Comparison of ENCODE assay signal across 25 cellular contexts in genomic region chr7:47888371-47889265, GRCh38. TPM values are rescaled to one million over a fixed set of nuclear protein-coding genes. Genes with fewer than 3 reads are reported as not detected.
DNase-seq lines count a peak whose midpoint lies in the region; ATAC-seq, FAIRE-seq and TF ChIP-seq lines count a peak whose summit lies in the region.
"Had no signal": no experiment of that assay in that cellular context is flagged by ENCODE, and none has a peak within 500 bp of the region (broad histone marks: within the 10 kb centered on the region; RNA-seq: fewer than 3 reads in every experiment).

No MANE protein-coding gene starts in this region.

- peak; percentile 23 for DNase-seq in Ammon's horn (ENCODE audit: low spot score)
- no peak for DNase-seq in K562 (ENCODE audit: extremely low read depth in 1 of 4, low spot score in 3 of 4)
- peak; percentile 10 to 76 for DNase-seq in lower leg skin (ENCODE audit: low spot score in 2 of 2)
- DNase-seq in renal cortical epithelial cell (ENCODE audit: low read depth) = peak; percentile 4
- no peak for DNase-seq in breast epithelium (ENCODE audit: low spot score in 2 of 2)
- no peak for DNase-seq in dedifferentiated amniotic fluid mesenchymal stem cell (ENCODE audit: extremely low spot score)
- DNase-seq in OCI-M1 (lab: John Stamatoyannopoulos, UW) = no peak
- DNase-seq in smooth muscle cell (lab: John Stamatoyannopoulos, UW; ENCODE audit: unreplicated experiment) = no peak
- DNase-seq: 8988T; CD4-positive, CD25-positive, alpha-beta regulatory T cell; H9; KBM-7; NCI-H1105 treated with DMSO at 0.1 percent for 48 hours; NCI-H146; NCI-H2029 treated with DMSO at 0.1 percent for 48 hours; NCI-H446 treated with DMSO at 0.1 percent for 48 hours; NCI-H526; Peyer's patch; SIG-M5; SK-N-SH had no signal

- TF ChIP-seq POLR2A in K562 (conservative IDR thresholded peaks at IDR 0.05) (no peak), lower leg skin (IDR thresholded peaks at IDR 0.05) (no peak), breast epithelium (IDR thresholded peaks at IDR 0.05) (no peak)

- peaks cover 0 to 61% of the 10 kb centered on the region in 2 experiments; a peak in 2 of 5 replicates for H3K27me3 ChIP-seq in K562 (ENCODE audit: control insufficient read depth in 2 of 2, insufficient read depth in 2 of 2, low read length in 2 of 2)
- H3K27me3 ChIP-seq in breast epithelium = no peaks in the 10 kb centered on the region
- H3K27me3 ChIP-seq in smooth muscle cell (ENCODE audit: low read depth) = peaks cover 5% of the 10 kb centered on the region
- H3K27me3 ChIP-seq: BLaER1, Peyer's patch had no signal

- H3F3A ChIP-seq in smooth muscle cell (ENCODE audit: low read depth) = no peaks in the 10 kb centered on the region

- ATAC-seq in K562 = no peak
- ATAC-seq: GM23338 had no signal

- TF ChIP-seq RAD21 in K562 (CRISPR knock-in tag; conservative IDR thresholded peaks at IDR 0.05 in 1 of 2, IDR thresholded peaks at IDR 0.05 in 1 of 2) = no peak

- POLR2A ChIA-PET in K562 (lab: Yijun Ruan, JAX) = interaction anchor here (0.7 kb wide), 1 partner anchor 127 kb away, joined by 3 read pairs; no protein-coding TSS in a partner anchor

- H4K20me1 ChIP-seq in K562 (replicated peaks; ENCODE audit: control insufficient read depth, insufficient read depth, low read length) (no peaks in the 10 kb centered on the region; the same call in 1 of the 2 replicates), smooth muscle cell (ENCODE audit: low read depth) (no peaks in the 10 kb centered on the region)
- H4K20me1 ChIP-seq: BLaER1 had no signal

- TF ChIP-seq EP300 in K562 (IDR thresholded peaks at IDR 0.05; ENCODE audit: low read length) = no peak

- FAIRE-seq in K562 (lab: Jason Lieb, UNC) = no peak
- FAIRE-seq: GM18507 had no signal

- no peaks in the 10 kb centered on the region for H3K9me1 ChIP-seq in K562 (ENCODE audit: control insufficient read depth, insufficient read depth, low read length)

- H3K27ac ChIP-seq in K562 (ENCODE audit: extremely low read depth, low read depth, low read length) = no peak overlapping the region
- no peak overlapping the region for H3K27ac ChIP-seq in breast epithelium
- H3K27ac ChIP-seq in smooth muscle cell (ENCODE audit: low read depth) = no peak overlapping the region
- H3K27ac ChIP-seq: BLaER1, Peyer's patch had no signal

- no peaks in the 10 kb centered on the region for H3K9me3 ChIP-seq in K562 (replicated peaks; ENCODE audit: control insufficient read depth, insufficient read depth, low read depth, low read length)
- H3K9me3 ChIP-seq in breast epithelium = no peaks in the 10 kb centered on the region
- H3K9me3 ChIP-seq in smooth muscle cell (replicated peaks; ENCODE audit: low read depth) = no peaks in the 10 kb centered on the region
- H3K9me3 ChIP-seq: BLaER1, Peyer's patch, SK-N-SH had no signal

- H2AFZ ChIP-seq in K562 (ENCODE audit: low read depth, low read length) (no peak overlapping the region), smooth muscle cell (ENCODE audit: low read depth) (no peak overlapping the region)
- H2AFZ ChIP-seq: GM23338 had no signal

- H3K4me2 ChIP-seq in K562 (ENCODE audit: insufficient read depth, low read length) (no peak overlapping the region), smooth muscle cell (no peak overlapping the region)
- H3K4me2 ChIP-seq: BLaER1, GM23338, SK-N-SH had no signal

- H3K9ac ChIP-seq in K562 (ENCODE audit: insufficient read depth in 1 of 2, low read depth in 2 of 2, low read length in 2 of 2) (no peak overlapping the region), smooth muscle cell (ENCODE audit: low read depth) (no peak overlapping the region)
- H3K9ac ChIP-seq: BLaER1, SK-N-SH had no signal

- intact Hi-C loops in K562 (cut with micrococcal nuclease) = no loop called here
- intact Hi-C loops in lower leg skin (cut with DNase I; ENCODE audit: low total_unique reads) = no loop called here
- intact Hi-C loops in breast epithelium (cut with DNase I; ENCODE audit: low total_unique reads) = no loop called here

- no peaks in the 10 kb centered on the region for H3K4me1 ChIP-seq in K562 (replicated peaks in 1 of 2; ENCODE audit: control insufficient read depth in 2 of 2, insufficient read depth in 2 of 2, low read length in 2 of 2)
- H3K4me1 ChIP-seq in breast epithelium = no peaks in the 10 kb centered on the region
- H3K4me1 ChIP-seq in smooth muscle cell (ENCODE audit: low read depth) = no peaks in the 10 kb centered on the region
- H3K4me1 ChIP-seq: Peyer's patch had no signal

- H3K79me2 ChIP-seq in K562 (ENCODE audit: control insufficient read depth, insufficient read depth, low read length) = no peaks in the 10 kb centered on the region
- no peaks in the 10 kb centered on the region for H3K79me2 ChIP-seq in smooth muscle cell (ENCODE audit: low read depth)

- WGBS in K562 (ENCODE audit: insufficient coverage, low coverage, missing lambda C conversion rate) = 1% methylated on average over 16 of the region's 18 CpGs
- WGBS in lower leg skin, 2 donors = 78 to 80% methylated on average over 17 to 18 of the region's 18 CpGs
- 88% methylated on average over 16 of the region's 18 CpGs for WGBS in smooth muscle cell (ENCODE audit: low lambda C conversion rate)

- CTCF ChIA-PET in K562 (lab: Yijun Ruan, JAX; ENCODE audit: low intra/inter-chr PET ratio) = no interaction called here

- H3K4me3 ChIP-seq in K562 (no peak overlapping the region), lower leg skin (ENCODE audit: low read depth, poor library complexity, severe bottlenecking) (no peak overlapping the region), breast epithelium (no peak overlapping the region), smooth muscle cell (no peak overlapping the region)
- H3K4me3 ChIP-seq: BLaER1, GM23338, Peyer's patch had no signal

- no TSS peak for BruUV-seq in K562 (replicated peaks; lab: Mats Ljungman, UMichigan)

- TF ChIP-seq CTCF in K562 (IDR thresholded peaks at IDR 0.05 in 2 of 3, conservative IDR thresholded peaks at IDR 0.05 in 1 of 3; ENCODE audit: insufficient read depth in 2 of 3, low read depth in 1 of 3, low read length in 3 of 3) (no peak), lower leg skin (IDR thresholded peaks at IDR 0.05) (no peak), breast epithelium (IDR thresholded peaks at IDR 0.05) (no peak), smooth muscle cell (IDR thresholded peaks at IDR 0.05; ENCODE audit: borderline replicate concordance, insufficient read depth, poor library complexity, severe bottlenecking) (no peak)

- in situ Hi-C loops in K562 (cut with MboI) = no loop called here

- H3K36me3 ChIP-seq in K562 (ENCODE audit: control insufficient read depth, insufficient read depth, low read length) (no peaks in the 10 kb centered on the region), breast epithelium (no peaks in the 10 kb centered on the region), smooth muscle cell (ENCODE audit: low read depth) (no peaks in the 10 kb centered on the region)
- H3K36me3 ChIP-seq: BLaER1, Peyer's patch had no signal

TF ChIP-seq in K562, 482 proteins besides CTCF, POLR2A, EP300 and RAD21:
- TF ChIP-seq MAFK (IDR thresholded peaks at IDR 0.05; ENCODE audit: low read length) (peak; percentile 45; the same call in 1 of the 2 replicates), MAZ (CRISPR knock-in tag; conservative IDR thresholded peaks at IDR 0.05 in 1 of 2, IDR thresholded peaks at IDR 0.05 in 1 of 2) (no peak), MAFF (IDR thresholded peaks at IDR 0.05; ENCODE audit: low read length) (peak; percentile 21; the same call in 1 of the 2 replicates), C11orf30 (IDR thresholded peaks at IDR 0.05; ENCODE audit: low read depth) (peak; percentile 54; the same call in 1 of the 2 replicates), MAFG (tag; conservative IDR thresholded peaks at IDR 0.05) (peak; percentile 45; the same call in 1 of the 2 replicates), FOXA3 (CRISPR knock-in tag; conservative IDR thresholded peaks at IDR 0.05 in 1 of 2, IDR thresholded peaks at IDR 0.05 in 1 of 2) (no peak), POLR2AphosphoS5 (IDR thresholded peaks at IDR 0.05; ENCODE audit: control insufficient read depth, insufficient read depth, low read depth, low read length) (no peak), SAP30 (IDR thresholded peaks at IDR 0.05; ENCODE audit: borderline replicate concordance, insufficient read depth, low read depth, low read length, poor library complexity, severe bottlenecking) (no peak), ZNF316 (IDR thresholded peaks at IDR 0.05) (peak; percentile 74), STAT5B (CRISPR knock-in tag; IDR thresholded peaks at IDR 0.05) (no peak)

RNA-seq across cellular contexts. Expression of gene PKD1L1, which starts 59.6 kb away (rescaled TPM):
- total RNA-seq in K562 (2011; cell fraction: chromatin; rRNA removed; ENCODE audit: low replicate concordance) = 0.04 TPM in 1 of 2 replicates, not detected in the other
- total RNA-seq in K562 (2011; cell fraction: nucleolus; rRNA removed) = not detected in 2 replicates
- not detected in 2 replicates for total RNA-seq in K562 (2011; cell fraction: nucleoplasm; rRNA removed)
- not detected in 2 replicates for total RNA-seq in K562 (2014; rRNA removed)
- total RNA-seq in K562 (2014; rRNA removed; fragmentation: Illumina TruSeq; extraction: Trizol) = not detected in 2 replicates
- not detected in 2 replicates for total RNA-seq in K562 (2015; rRNA removed; fragmentation: Illumina TruSeq; extraction: Trizol)
- 0.02 TPM in 1 of 2 replicates, not detected in the other for total RNA-seq in K562 (2021)
- polyA plus RNA-seq in K562 (2011; rRNA removed) = 0.01 TPM in 1 of 2 replicates, not detected in the other
- not detected in 2 replicates for polyA plus RNA-seq in K562 (2011; cell fraction: cytosol; rRNA removed)
- polyA plus RNA-seq in K562 (2011; cell fraction: nucleus; rRNA removed) = 0.01 and 0.03 TPM in 2 replicates
- 0.03 TPM in 1 of 2 replicates, not detected in the other for polyA plus RNA-seq in K562 (2012)
- polyA plus RNA-seq in K562 (2014; fragmentation: Illumina TruSeq; extraction: Trizol) = 0.01 TPM in 1 of 2 replicates, not detected in the other
- not detected for polyA plus RNA-seq in K562 (2014; fragmentation: Nextera tagmentation; extraction: Ambion mirVana)
- 0.04 TPM in 1 of 2 replicates, not detected in the other for polyA plus RNA-seq in K562 (2014; rRNA removed)
- polyA minus RNA-seq in K562 (2011; rRNA and poly(A)+ RNA removed) = not detected in 2 replicates
- polyA minus RNA-seq in K562 (2011; cell fraction: cytosol; rRNA and poly(A)+ RNA removed) = not detected in 2 replicates
- under 0.01 TPM in 1 of 2 replicates, not detected in the other for polyA minus RNA-seq in K562 (2011; cell fraction: nucleus; rRNA and poly(A)+ RNA removed)
- total RNA-seq in lower leg skin = under 1 TPM; 0.04 to 0.12 (median 0.07) TPM
- total RNA-seq in renal cortical epithelial cell = under 0.01 and 0.35 TPM in 2 replicates
- total RNA-seq in breast epithelium = under 1 TPM; 0.32 to 0.44 (median 0.33) TPM
- 0.04 and 0.18 TPM in 2 replicates for total RNA-seq in smooth muscle cell
- polyA plus RNA-seq in smooth muscle cell = 0.06 TPM in 1 of 2 replicates, not detected in the other
- total RNA-seq: HT-29, MCF 10A had no signal
- polyA plus RNA-seq: GM23338 had no signal

Comparison
In these comparisons a context has a peak if more than half of its experiments do, and no peak if none do; other contexts are left out.
1. DNase-seq: peak in Ammon's horn (single experiment), lower leg skin (2 of 2) and renal cortical epithelial cell (single experiment); none in K562 (0 of 4), breast epithelium (0 of 2), dedifferentiated amniotic fluid mesenchymal stem cell (single experiment), OCI-M1 (single experiment) and smooth muscle cell (single experiment).